In the genomic region with DNA sequence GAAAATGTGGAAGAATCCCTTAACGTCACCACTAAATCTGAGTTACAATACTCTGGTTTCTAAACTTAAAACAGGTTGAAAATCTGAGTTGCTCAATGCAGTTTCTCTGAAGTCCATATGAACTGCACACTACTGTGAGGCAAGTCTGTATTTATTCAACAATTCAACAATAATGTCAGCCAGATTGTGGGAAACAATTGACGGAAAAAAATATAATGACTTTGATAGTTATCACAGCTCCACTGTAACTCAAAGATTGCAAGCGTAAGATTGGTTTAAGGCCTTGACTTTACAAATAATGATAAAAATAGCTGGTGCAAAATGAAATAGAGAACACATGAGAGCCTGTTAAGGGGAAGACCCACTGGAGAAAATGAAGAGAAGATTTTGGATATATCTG, we compare ENCODE assay signal across 30 cellular contexts.
"Had no signal": no experiment of that assay in that cellular context is flagged by ENCODE, and none has a peak within 500 bp of the region (broad histone marks: within the 10 kb centered on the region; RNA-seq: fewer than 3 reads in every experiment).

No MANE protein-coding gene starts in this region.

- DNase-seq: naive thymus-derived CD4-positive, alpha-beta T cell; natural killer cell; nephron progenitor cell; nucleus accumbens; pancreas; retina; right cardiac atrium; right lobe of liver; sigmoid colon; small intestine; stimulated activated CD4-positive, alpha-beta T cell treated with anti-CD3 and anti-CD28 coated beads, Interleukin-12 subunit alpha, Interleukin-12 subunit beta, amount 100 ng/mL, for 4 hours; stimulated activated CD4-positive, alpha-beta T cell treated with anti-CD3 and anti-CD28 coated beads, Interleukin-1b, Interleukin-23, amount 100 ng/mL, for 48 hours; stimulated activated CD4-positive, alpha-beta T cell treated with anti-CD3 and anti-CD28 coated beads, Interleukin-4, amount 100 ng/mL, for 1 hour; stimulated activated CD4-positive, alpha-beta T cell treated with anti-CD3 and anti-CD28 coated beads, Interleukin-4, amount 100 ng/mL, for 4 hours; stimulated activated CD8-positive, alpha-beta memory T cell treated with anti-CD3 and anti-CD28 coated beads, Interleukin-4, amount 100 ng/mL, for 48 hours; stimulated activated naive CD4-positive, alpha-beta T cell; stimulated activated naive CD8-positive, alpha-beta T cell treated with anti-CD3 and anti-CD28 coated beads, Interleukin-15, amount 100 ng/mL, for 72 hours; stimulated activated naive CD8-positive, alpha-beta T cell treated with anti-CD3 and anti-CD28 coated beads, Interleukin-15, Interleukin-2, amounts not matched to agents 100 U/mL and 50 U/mL, for 24 hours; substantia nigra; testis; tibial artery; transverse colon; upper lobe of right lung; uterus had no signal

- ATAC-seq: naive thymus-derived CD4-positive, alpha-beta T cell; natural killer cell; pancreas; right cardiac atrium; right lobe of liver; stimulated activated memory B cell treated with anti-CD40 and anti-IgM and Interleukin-4, amounts not matched to agents 10 μg/mL and 1 μg/mL and 100 μg/mL, for 72 hours; stimulated activated naive CD8-positive, alpha-beta T cell treated with anti-CD3 and anti-CD28 coated beads, Interleukin-15, amount 100 ng/mL, for 72 hours; stimulated activated naive CD8-positive, alpha-beta T cell treated with anti-CD3 and anti-CD28 coated beads, Interleukin-15, Interleukin-2, amounts not matched to agents 100 U/mL and 50 U/mL, for 24 hours; upper lobe of right lung had no signal

- H3K27ac ChIP-seq: neutrophil, pancreas, prostate gland, right lobe of liver, sigmoid colon, suprapubic skin, testis, tibial artery, transverse colon, upper lobe of right lung, uterus had no signal

- H3K36me3 Mint-ChIP-seq: natural killer cell; stimulated activated memory B cell treated with anti-CD40 and anti-IgM and Interleukin-4, amounts not matched to agents 10 μg/mL and 1 μg/mL and 100 μg/mL, for 72 hours had no signal

- H3K9me3 Mint-ChIP-seq: natural killer cell; stimulated activated memory B cell treated with anti-CD40 and anti-IgM and Interleukin-4, amounts not matched to agents 10 μg/mL and 1 μg/mL and 100 μg/mL, for 72 hours; stimulated activated naive CD8-positive, alpha-beta T cell treated with anti-CD3 and anti-CD28 coated beads, Interleukin-15, amount 100 ng/mL, for 72 hours had no signal

- H3K4me3 Mint-ChIP-seq: naive thymus-derived CD4-positive, alpha-beta T cell; natural killer cell; nephron progenitor cell; neural crest cell; stimulated activated memory B cell treated with anti-CD40 and anti-IgM and Interleukin-4, amounts not matched to agents 10 μg/mL and 1 μg/mL and 100 μg/mL, for 72 hours; stimulated activated naive CD8-positive, alpha-beta T cell treated with anti-CD3 and anti-CD28 coated beads, Interleukin-15, amount 100 ng/mL, for 72 hours; type B pancreatic cell had no signal

- H3K27me3 Mint-ChIP-seq: stimulated activated naive CD8-positive, alpha-beta T cell treated with anti-CD3 and anti-CD28 coated beads, Interleukin-15, amount 100 ng/mL, for 72 hours; type B pancreatic cell had no signal

- H3K9me3 ChIP-seq: neutrophil, pancreas, prostate gland, right lobe of liver, sigmoid colon, suprapubic skin, testis, tibial artery, transverse colon, upper lobe of right lung, uterus had no signal

- H3K4me1 Mint-ChIP-seq: nephron progenitor cell had no signal

- H3K27me3 ChIP-seq: neutrophil, pancreas, right lobe of liver, sigmoid colon, suprapubic skin, testis, tibial artery, transverse colon, upper lobe of right lung, uterus had no signal

- H3K27ac Mint-ChIP-seq: naive thymus-derived CD4-positive, alpha-beta T cell; natural killer cell; nephron progenitor cell; stimulated activated memory B cell treated with anti-CD40 and anti-IgM and Interleukin-4, amounts not matched to agents 10 μg/mL and 1 μg/mL and 100 μg/mL, for 72 hours; stimulated activated naive CD8-positive, alpha-beta T cell treated with anti-CD3 and anti-CD28 coated beads, Interleukin-15, amount 100 ng/mL, for 72 hours; type B pancreatic cell had no signal

- H3K36me3 ChIP-seq: neutrophil, pancreas, prostate gland, right lobe of liver, sigmoid colon, suprapubic skin, tibial artery, transverse colon, upper lobe of right lung, uterus had no signal

- H3K4me3 ChIP-seq: pancreas, prostate gland, right lobe of liver, sigmoid colon, suprapubic skin, testis, tibial artery, transverse colon, upper lobe of right lung, uterus had no signal

- H3K4me1 ChIP-seq: pancreas, prostate gland, right lobe of liver, sigmoid colon, suprapubic skin, testis, tibial artery, transverse colon, upper lobe of right lung, uterus had no signal
